In the genomic region with DNA sequence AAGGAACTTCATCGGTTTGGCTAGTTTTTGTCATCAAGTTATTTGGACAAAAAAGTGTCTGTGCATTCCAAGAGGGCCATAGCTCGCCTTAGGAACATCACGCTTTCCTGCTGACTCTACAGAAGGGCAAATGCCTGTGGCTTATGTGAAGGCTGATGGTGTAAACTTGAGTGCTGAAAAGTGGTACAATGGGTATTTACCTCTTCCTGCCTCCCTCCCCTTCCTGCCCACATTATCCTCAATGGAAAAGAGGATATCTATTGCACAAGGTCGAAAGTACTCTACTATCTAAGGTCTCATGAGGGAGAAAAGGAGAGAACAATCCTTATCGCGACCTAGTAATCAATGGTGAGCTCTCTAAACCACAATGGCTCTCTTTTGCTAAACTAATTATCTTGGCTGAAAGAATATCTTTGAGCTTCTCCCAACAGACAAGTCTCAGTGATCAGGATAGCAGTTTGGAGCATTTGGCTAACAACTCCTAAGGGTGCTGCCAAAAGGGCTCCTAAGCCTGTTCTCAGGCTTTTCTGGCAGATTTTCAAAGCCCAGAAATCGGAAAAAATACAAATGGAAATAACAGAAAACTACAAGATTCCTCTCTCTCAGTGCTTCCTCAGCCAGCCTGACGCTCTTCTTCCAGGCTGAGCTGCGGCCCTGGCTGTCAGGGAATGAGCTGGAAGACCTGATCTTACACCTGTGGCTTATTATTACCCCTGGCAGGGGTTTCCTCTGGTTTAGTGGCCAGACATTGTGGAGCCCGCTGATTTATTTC, we compare ENCODE assay signal across 15 cellular contexts. TPM values are rescaled to one million over a fixed set of nuclear protein-coding genes. Genes with fewer than 3 reads are reported as not detected.
DNase-seq lines count a peak whose midpoint lies in the region; ATAC-seq, FAIRE-seq and TF ChIP-seq lines count a peak whose summit lies in the region.
"Had no signal": no experiment of that assay in that cellular context is flagged by ENCODE, and none has a peak within 500 bp of the region (broad histone marks: within the 10 kb centered on the region; RNA-seq: fewer than 3 reads in every experiment).

No MANE protein-coding gene starts in this region.

- H3K27ac ChIP-seq in heart left ventricle (peak overlapping the region in 5 of 12 donors; percentile 17 to 57 (median 44)), smooth muscle cell (ENCODE audit: low read depth) (peak overlapping the region; percentile 70)
- H3K27ac ChIP-seq: epithelial cell of prostate had no signal

- H3K27me3 ChIP-seq in heart left ventricle (no peaks in the 10 kb centered on the region), smooth muscle cell (ENCODE audit: low read depth) (no peaks in the 10 kb centered on the region)
- H3K27me3 ChIP-seq: testis had no signal

- TF ChIP-seq CTCF in heart left ventricle (IDR thresholded peaks at IDR 0.05) (no peak), smooth muscle cell (IDR thresholded peaks at IDR 0.05; ENCODE audit: borderline replicate concordance, insufficient read depth, poor library complexity, severe bottlenecking) (no peak)

- WGBS in heart left ventricle, 4 donors = 39 to 55% (median 52%) methylated on average over 10 of the region's 10 CpGs
- 48% methylated on average over 10 of the region's 10 CpGs for WGBS in smooth muscle cell (ENCODE audit: low lambda C conversion rate)

- no peaks in the 10 kb centered on the region for H3K79me2 ChIP-seq in smooth muscle cell (ENCODE audit: low read depth)

- H3K9ac ChIP-seq in smooth muscle cell (ENCODE audit: low read depth) = peak overlapping the region; percentile 2

- H4K20me1 ChIP-seq in smooth muscle cell (ENCODE audit: low read depth) = no peaks in the 10 kb centered on the region

- H3K9me3 ChIP-seq in heart left ventricle (no peaks in the 10 kb centered on the region), smooth muscle cell (replicated peaks; ENCODE audit: low read depth) (no peaks in the 10 kb centered on the region)
- H3K9me3 ChIP-seq: mucosa of descending colon, testis had no signal

- no peaks in the 10 kb centered on the region for H3K36me3 ChIP-seq in heart left ventricle
- H3K36me3 ChIP-seq in smooth muscle cell (ENCODE audit: low read depth) = no peaks in the 10 kb centered on the region

- peaks cover 18% of the 10 kb centered on the region for H3F3A ChIP-seq in smooth muscle cell (ENCODE audit: low read depth)

- DNase-seq in HCEC 1CT (peak; percentile 23), amniotic epithelial cell (ENCODE audit: low read depth) (peak; percentile 92), heart left ventricle (peak in 1 of 5 donors; percentile 36), smooth muscle cell (lab: John Stamatoyannopoulos, UW; ENCODE audit: unreplicated experiment) (no peak), middle frontal gyrus (ENCODE audit: extremely low spot score, low spot score) (no peak), RCC 7860 (ENCODE audit: low spot score) (no peak), dedifferentiated amniotic fluid mesenchymal stem cell (ENCODE audit: extremely low spot score) (no peak)
- DNase-seq: COR-L47, mucosa of descending colon, NCI-H1105, testis had no signal

- intact Hi-C loops in heart left ventricle (cut with DNase I) = no loop called here

- no peak for FAIRE-seq in RCC 7860 (lab: Jason Lieb, UNC)

- TF ChIP-seq POLR2A in heart left ventricle (IDR thresholded peaks at IDR 0.05) = no peak

- peak overlapping the region; percentile 59 for H3K4me2 ChIP-seq in smooth muscle cell

- ATAC-seq in heart left ventricle (peak; percentile 41 to 48 (median 45)), HG02642 (IDR thresholded peaks at IDR 0.05; ENCODE audit: poor library complexity, unreplicated experiment) (no peak)
- ATAC-seq: activated CD4-positive, CD25-positive, alpha-beta regulatory T cell treated with anti-CD3 and anti-CD28 coated beads, Interleukin-2, amount 50 U/mL, for 24 hours; mucosa of descending colon had no signal

- no peak overlapping the region for H2AFZ ChIP-seq in smooth muscle cell (ENCODE audit: low read depth)

- H3K4me1 ChIP-seq in heart left ventricle (peaks cover 0 to 14% (median 0%) of the 10 kb centered on the region in 12 donors), smooth muscle cell (ENCODE audit: low read depth) (peaks cover 18% of the 10 kb centered on the region)

- H3K4me3 ChIP-seq in heart left ventricle (no peak overlapping the region), smooth muscle cell (no peak overlapping the region)
- H3K4me3 ChIP-seq: mucosa of descending colon, testis had no signal

RNA-seq across cellular contexts. Expression of gene ENPP1, which starts 42.6 kb away (rescaled TPM):
- total RNA-seq in heart left ventricle = 1 to 10 TPM; 1.2 to 4.2 (median 1.6) TPM
- polyA plus RNA-seq in heart left ventricle = 1 to 10 TPM in 1 of 2 donors, under 1 TPM in 1; 0.60 to 1.3 TPM
- 433 and 501 TPM in 2 replicates for total RNA-seq in smooth muscle cell
- polyA plus RNA-seq in smooth muscle cell = 193 and 329 TPM in 2 replicates

RNA-seq across cellular contexts. Expression of gene CTAGE9, which starts 54.5 kb away (rescaled TPM):
- total RNA-seq in heart left ventricle = not detected
- polyA plus RNA-seq in heart left ventricle = not detected
- total RNA-seq in smooth muscle cell = not detected in 2 replicates
- not detected in 2 replicates for polyA plus RNA-seq in smooth muscle cell
- total RNA-seq: activated T-helper 1 cell treated with anti-CD3 and anti-CD28 coated beads, Interleukin-12 subunit alpha, Interleukin-12 subunit beta, Interleukin-2, Interleukin-4 antibody, amounts not matched to agents 30 ng/mL and 10 ng/mL and 1 ng/mL, durations not matched to agents 14 hours and 24 hours and 36 hours; mucosa of descending colon had no signal

Comparison
In these comparisons a context has a peak if more than half of its experiments do, and no peak if none do; other contexts are left out.
1. DNase-seq: peak in HCEC 1CT (single experiment) and amniotic epithelial cell (single experiment); none in smooth muscle cell (single experiment), middle frontal gyrus (single experiment), RCC 7860 (single experiment) and dedifferentiated amniotic fluid mesenchymal stem cell (single experiment).
2. RNA of gene ENPP1, which starts 42.6 kb away (total RNA-seq): 433 to 501 TPM in smooth muscle cell; 1.2 to 4.2 TPM in heart left ventricle; every median in the first group is over 10 times any median in the second.